14 cellular contexts compared by ENCODE assay signal in genomic region chr1:160454371-160455152, GRCh38. TPM values are rescaled to one million over a fixed set of nuclear protein-coding genes. Genes with fewer than 3 reads are reported as not detected.
DNase-seq lines count a peak whose midpoint lies in the region; ATAC-seq lines count a peak whose summit lies in the region.
"Had no signal": no experiment of that assay in that cellular context is flagged by ENCODE, and none has a peak within 500 bp of the region (broad histone marks: within the 10 kb centered on the region; RNA-seq: fewer than 3 reads in every experiment).

No MANE protein-coding gene starts in this region.

- H3K4me3 Mint-ChIP-seq in activated T-cell treated with anti-CD3 and anti-CD28 coated beads, Interleukin-2, amount 50 U/mL, for 24 hours = peak overlapping the region; percentile 4
- peak overlapping the region; percentile 50 for H3K4me3 Mint-ChIP-seq in T-helper 17 cell
- H3K4me3 Mint-ChIP-seq in naive B cell = peak overlapping the region in 3 of 8 donors; percentile 10 to 70 (median 26)

- peaks cover 2% of the 10 kb centered on the region for H3K36me3 Mint-ChIP-seq in activated T-cell treated with anti-CD3 and anti-CD28 coated beads, Interleukin-2, amount 50 U/mL, for 24 hours (ENCODE audit: low read depth)
- H3K36me3 Mint-ChIP-seq in T-helper 17 cell (ENCODE audit: low read depth) = peaks cover 4% of the 10 kb centered on the region
- no peaks in the 10 kb centered on the region for H3K36me3 Mint-ChIP-seq in naive B cell

- no peaks in the 10 kb centered on the region for H3K9me3 Mint-ChIP-seq in activated T-cell treated with anti-CD3 and anti-CD28 coated beads, Interleukin-2, amount 50 U/mL, for 24 hours
- no peaks in the 10 kb centered on the region for H3K9me3 Mint-ChIP-seq in naive B cell

- no peaks in the 10 kb centered on the region for H3K27me3 Mint-ChIP-seq in activated T-cell treated with anti-CD3 and anti-CD28 coated beads, Interleukin-2, amount 50 U/mL, for 24 hours
- no peaks in the 10 kb centered on the region for H3K27me3 Mint-ChIP-seq in T-helper 17 cell
- no peaks in the 10 kb centered on the region for H3K27me3 Mint-ChIP-seq in naive B cell

- H3K27ac Mint-ChIP-seq in activated T-cell treated with anti-CD3 and anti-CD28 coated beads, Interleukin-2, amount 50 U/mL, for 24 hours = peak overlapping the region; percentile 94
- H3K27ac Mint-ChIP-seq in T-helper 17 cell (peak overlapping the region; percentile 76), naive B cell (peak overlapping the region in 4 of 6 donors; percentile 25 to 74 (median 48))

- no peaks in the 10 kb centered on the region for H3K9me3 ChIP-seq in T-helper 17 cell (ENCODE audit: control insufficient read depth, low read length, poor library complexity, severe bottlenecking)
- H3K9me3 ChIP-seq: SJSA1, vagina had no signal

- ATAC-seq in GM18502 (IDR thresholded peaks at IDR 0.05; ENCODE audit: poor library complexity, unreplicated experiment) (peak; percentile 35), T-helper 17 cell (no peak), naive B cell (ENCODE audit: low read depth in 2 of 2) (peak in 1 of 2 donors; percentile 38)
- ATAC-seq: left lobe of liver had no signal

- H3K4me1 Mint-ChIP-seq in activated T-cell treated with anti-CD3 and anti-CD28 coated beads, Interleukin-2, amount 50 U/mL, for 24 hours (ENCODE audit: low read depth) = peaks cover 84% of the 10 kb centered on the region
- H3K4me1 Mint-ChIP-seq in T-helper 17 cell = peaks cover 46% of the 10 kb centered on the region
- peaks cover 55 to 74% (median 59%) of the 10 kb centered on the region in 3 donors for H3K4me1 Mint-ChIP-seq in naive B cell

- no peak for DNase-seq in activated T-cell treated with anti-CD3 and anti-CD28 coated beads, Interleukin-2, amount 50 U/mL, for 24 hours
- DNase-seq in activated T-cell treated with anti-CD3 and anti-CD28 coated beads for 4 hours (no peak), T-helper 17 cell (no peak), naive B cell (no peak), activated gamma-delta T cell (lab: John Stamatoyannopoulos, UW) (no peak), NCI-H526 treated with DMSO at 0.1 percent for 48 hours (lab: John Stamatoyannopoulos, UW) (no peak), dermis blood vessel endothelial cell (no peak)
- DNase-seq: activated CD8-positive, alpha-beta memory T cell treated with anti-CD3 and anti-CD28 coated beads, Interleukin-2, amount 50 U/mL, for 4 hours; NCI-H1694 treated with DMSO at 0.1 percent for 48 hours; NCI-H510A had no signal

RNA-seq across cellular contexts. Expression of gene VANGL2, which starts 54.2 kb away (rescaled TPM):
- total RNA-seq in T-helper 17 cell = not detected
- polyA plus RNA-seq in naive B cell (ENCODE audit: low read depth in 6 of 6) = under 1 TPM in 5 of 6 donors, not detected in 1; 0.05 to 0.19 (median 0.08) TPM
- total RNA-seq in dermis blood vessel endothelial cell = under 0.01 and 0.05 TPM in 2 replicates
